Comparison of ENCODE assay signal across 9 cellular contexts in the genomic region with DNA sequence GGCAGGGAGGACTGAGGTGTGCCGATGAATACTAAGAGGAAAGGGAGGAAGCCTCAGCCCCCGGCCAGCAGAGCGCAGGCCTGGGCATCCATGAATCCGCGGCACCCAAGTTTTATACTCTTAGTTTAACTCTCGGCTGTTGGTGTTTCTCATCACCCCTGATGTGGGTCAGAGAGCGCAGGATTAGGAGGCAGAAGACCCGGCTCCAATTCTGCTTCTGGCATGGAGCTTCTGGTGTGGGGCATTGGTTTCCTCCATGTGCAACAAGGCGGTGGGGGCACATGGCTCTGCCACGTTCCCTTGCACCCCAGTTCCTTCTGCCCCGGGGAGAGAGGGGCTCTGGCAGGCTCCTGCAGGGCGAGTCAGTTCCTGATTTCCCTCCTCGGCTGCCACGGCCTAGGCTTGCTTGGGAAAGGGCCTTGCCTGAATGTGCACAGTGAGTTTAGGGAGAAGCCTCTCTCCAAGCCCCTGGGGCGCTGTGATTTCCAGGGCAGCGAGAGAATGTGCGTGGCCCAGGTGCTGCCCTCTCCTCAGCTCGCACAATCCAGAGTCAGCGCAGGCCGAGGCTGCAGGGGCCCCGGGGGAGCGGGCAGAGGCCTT. TPM values are rescaled to one million over a fixed set of nuclear protein-coding genes. Genes with fewer than 3 reads are reported as not detected.
A peak's percentile ranks its signal among the peaks of the same experiment; 100 is the strongest.
DNase-seq lines count a peak whose midpoint lies in the region; ATAC-seq, FAIRE-seq and TF ChIP-seq lines count a peak whose summit lies in the region.
"Had no signal": no experiment of that assay in that cellular context is flagged by ENCODE, and none has a peak within 500 bp of the region (broad histone marks: within the 10 kb centered on the region; RNA-seq: fewer than 3 reads in every experiment).

No MANE protein-coding gene starts in this region.

- peaks cover 2% of the 10 kb centered on the region for H3K36me3 Mint-ChIP-seq in IgD-negative memory B cell
- H3K36me3 Mint-ChIP-seq in astrocyte (ENCODE audit: low read depth, unreplicated experiment): no peaks in the 10 kb centered on the region
- H3K36me3 Mint-ChIP-seq in naive thymus-derived CD4-positive, alpha-beta T cell: peaks cover 0 to 25% (median 6%) of the 10 kb centered on the region in 5 donors
- H3K36me3 Mint-ChIP-seq: CD14-positive monocyte had no signal

- no peaks in the 10 kb centered on the region; a peak in 2 of 22 replicates for H4K20me1 ChIP-seq in BLaER1 treated with 17β-estradiol and CSF1 and Interleukin-3, amounts not matched to agents 10 nM and 100 nM
- no peaks in the 10 kb centered on the region for H4K20me1 ChIP-seq in astrocyte (ENCODE audit: insufficient read depth, low read length)

- peak overlapping the region; percentile 74 for H2AFZ ChIP-seq in astrocyte (ENCODE audit: low read depth, low read length)

- POLR2A ChIA-PET in naive thymus-derived CD4-positive, alpha-beta T cell (lab: Charles Lee): interaction anchor here (0.5 to 3.1 kb wide), 4 partner anchors 16 to 124 kb away, joined by 3 to 35 read pairs (median 3); no protein-coding TSS in a partner anchor

- intact Hi-C loops in naive thymus-derived CD4-positive, alpha-beta T cell (cut with micrococcal nuclease): loop anchor here (1.0 to 10.0 kb wide), 13 partner anchors 16 to 655 kb away; a partner anchor contains a TSS

- no peak for DNase-seq in astrocyte (ENCODE audit: low read depth)
- peak in 1 of 9 donors; percentile 20 for DNase-seq in naive thymus-derived CD4-positive, alpha-beta T cell
- no peak for DNase-seq in NCI-H2107 (lab: John Stamatoyannopoulos, UW)
- no peak for DNase-seq in NCI-H2171 treated with DMSO at 0.1 percent for 48 hours (lab: John Stamatoyannopoulos, UW)
- DNase-seq in anterior cingulate cortex (lab: John Stamatoyannopoulos, UW): no peak
- DNase-seq in SIG-M5 treated with dmso at 0.1 percent for 504 hours (lab: John Stamatoyannopoulos, UW; ENCODE audit: unreplicated experiment): no peak

- no peaks in the 10 kb centered on the region for H3K27me3 ChIP-seq in BLaER1 treated with 17β-estradiol and CSF1 and Interleukin-3, amounts not matched to agents 10 nM and 100 nM
- no peaks in the 10 kb centered on the region for H3K27me3 ChIP-seq in astrocyte (ENCODE audit: insufficient read depth, low read length)
- H3K27me3 ChIP-seq in naive thymus-derived CD4-positive, alpha-beta T cell (ENCODE audit: control insufficient read depth in 2 of 2, insufficient read depth in 2 of 2, low read length in 2 of 2): no peaks in the 10 kb centered on the region

- H3K9me3 Mint-ChIP-seq in IgD-negative memory B cell (no peaks in the 10 kb centered on the region), astrocyte (ENCODE audit: unreplicated experiment) (no peaks in the 10 kb centered on the region)
- H3K9me3 Mint-ChIP-seq in naive thymus-derived CD4-positive, alpha-beta T cell: peaks cover 0 to 6% (median 0%) of the 10 kb centered on the region in 11 donors

- CTCF ChIA-PET in naive thymus-derived CD4-positive, alpha-beta T cell (lab: Charles Lee): interaction anchor here (0.6 to 3.4 kb wide), 4 partner anchors 9 to 16 kb away, joined by 3 to 34 read pairs (median 12); no protein-coding TSS in a partner anchor

- H3K4me3 Mint-ChIP-seq in IgD-negative memory B cell (peak overlapping the region in 2 of 4 donors; percentile 79 to 88), astrocyte (ENCODE audit: unreplicated experiment) (peak overlapping the region; percentile 34)
- peak overlapping the region in 9 of 10 donors; percentile 67 to 87 (median 74) for H3K4me3 Mint-ChIP-seq in naive thymus-derived CD4-positive, alpha-beta T cell

- TF ChIP-seq CTCF in astrocyte (IDR thresholded peaks at IDR 0.05; ENCODE audit: insufficient read depth, low read depth, low read length): no peak

- H3K9me3 ChIP-seq in BLaER1 treated with 17β-estradiol and CSF1 and Interleukin-3, amounts not matched to agents 10 nM and 100 nM (replicated peaks in 1 of 11): peaks cover 0 to 17% (median 10%) of the 10 kb centered on the region in 11 experiments; a peak in 13 of 22 replicates
- no peaks in the 10 kb centered on the region for H3K9me3 ChIP-seq in astrocyte (ENCODE audit: insufficient read depth, low read depth, low read length)
- no peaks in the 10 kb centered on the region for H3K9me3 ChIP-seq in naive thymus-derived CD4-positive, alpha-beta T cell (ENCODE audit: control insufficient read depth in 2 of 3, low read length in 3 of 3)

- peak overlapping the region in 4 of 11 experiments; percentile 24 to 64 (median 60); a peak in 4 of 22 replicates for H3K9ac ChIP-seq in BLaER1 treated with 17β-estradiol and CSF1 and Interleukin-3, amounts not matched to agents 10 nM and 100 nM
- H3K9ac ChIP-seq in astrocyte (ENCODE audit: low read length): no peak overlapping the region

- H3K79me2 ChIP-seq in astrocyte (ENCODE audit: insufficient read depth, low read length): no peaks in the 10 kb centered on the region

- no peak overlapping the region; a peak in 1 of 20 replicates for H3K4me3 ChIP-seq in BLaER1 treated with 17β-estradiol and CSF1 and Interleukin-3, amounts not matched to agents 10 nM and 100 nM
- H3K4me3 ChIP-seq in astrocyte (ENCODE audit: insufficient read depth, low read depth, low read length): no peak overlapping the region
- H3K4me3 ChIP-seq in naive thymus-derived CD4-positive, alpha-beta T cell (ENCODE audit: low read length): peak overlapping the region; percentile 53

- H3K27ac ChIP-seq in BLaER1 treated with 17β-estradiol and CSF1 and Interleukin-3, amounts not matched to agents 10 nM and 100 nM: peak overlapping the region in 6 of 11 experiments; percentile 62 to 71 (median 63); a peak in 7 of 22 replicates
- no peak overlapping the region for H3K27ac ChIP-seq in astrocyte (ENCODE audit: low read depth, low read length)
- peak overlapping the region; percentile 66 for H3K27ac ChIP-seq in naive thymus-derived CD4-positive, alpha-beta T cell (ENCODE audit: low read depth, low read length)

- H3K36me3 ChIP-seq in BLaER1 treated with 17β-estradiol and CSF1 and Interleukin-3, amounts not matched to agents 10 nM and 100 nM: no peaks in the 10 kb centered on the region
- H3K36me3 ChIP-seq in astrocyte (ENCODE audit: insufficient read depth, low read length): no peaks in the 10 kb centered on the region
- H3K36me3 ChIP-seq in naive thymus-derived CD4-positive, alpha-beta T cell (ENCODE audit: control insufficient read depth in 2 of 3, insufficient read depth in 3 of 3, low read length in 3 of 3): no peaks in the 10 kb centered on the region

- peak overlapping the region; percentile 87 to 94 (median 93) for H3K27ac Mint-ChIP-seq in IgD-negative memory B cell
- H3K27ac Mint-ChIP-seq in astrocyte (ENCODE audit: unreplicated experiment): no peak overlapping the region
- H3K27ac Mint-ChIP-seq in naive thymus-derived CD4-positive, alpha-beta T cell: peak overlapping the region; percentile 90 to 97 (median 94)

- H3K4me2 ChIP-seq in BLaER1 treated with 17β-estradiol and CSF1 and Interleukin-3, amounts not matched to agents 10 nM and 100 nM: peak overlapping the region; percentile 77 to 97 (median 91)
- H3K4me2 ChIP-seq in astrocyte (ENCODE audit: low read length): peak overlapping the region; percentile 80

- H3K27me3 Mint-ChIP-seq in IgD-negative memory B cell: no peaks in the 10 kb centered on the region
- H3K27me3 Mint-ChIP-seq in astrocyte (ENCODE audit: low read depth, unreplicated experiment): peaks cover 28% of the 10 kb centered on the region
- H3K27me3 Mint-ChIP-seq in naive thymus-derived CD4-positive, alpha-beta T cell: no peaks in the 10 kb centered on the region

- H3K4me1 ChIP-seq in BLaER1 treated with 17β-estradiol and CSF1 and Interleukin-3, amounts not matched to agents 10 nM and 100 nM: peaks cover 50 to 72% (median 63%) of the 10 kb centered on the region in 10 experiments
- peaks cover 24% of the 10 kb centered on the region for H3K4me1 ChIP-seq in astrocyte (ENCODE audit: insufficient read depth, low read length)
- peaks cover 28 to 31% of the 10 kb centered on the region in 2 donors for H3K4me1 ChIP-seq in naive thymus-derived CD4-positive, alpha-beta T cell (ENCODE audit: control insufficient read depth in 2 of 2, insufficient read depth in 2 of 2, low read length in 2 of 2)

- no peak for ATAC-seq in naive thymus-derived CD4-positive, alpha-beta T cell

- peaks cover 20 to 34% (median 24%) of the 10 kb centered on the region in 3 donors for H3K4me1 Mint-ChIP-seq in IgD-negative memory B cell
- peaks cover 11% of the 10 kb centered on the region for H3K4me1 Mint-ChIP-seq in astrocyte (ENCODE audit: low read depth, unreplicated experiment)
- peaks cover 30 to 49% (median 32%) of the 10 kb centered on the region in 7 donors for H3K4me1 Mint-ChIP-seq in naive thymus-derived CD4-positive, alpha-beta T cell

- FAIRE-seq in astrocyte (lab: Jason Lieb, UNC): no peak

RNA-seq across cellular contexts. Expression of a gene that starts 36.2 kb away (rescaled TPM):
- polyA plus RNA-seq in IgD-negative memory B cell: 4.9 TPM
- total RNA-seq in astrocyte: 51.4 and 58.1 TPM in 2 replicates
- total RNA-seq in naive thymus-derived CD4-positive, alpha-beta T cell: 100 to 1,000 TPM in 3 of 5 experiments, 10 to 100 TPM in 2; 78.9 to 117 (median 106) TPM
- 10 to 100 TPM; 19.4 to 29.0 TPM for polyA plus RNA-seq in naive thymus-derived CD4-positive, alpha-beta T cell
